1 cellular context compared by ENCODE assay signal in the genomic region with DNA sequence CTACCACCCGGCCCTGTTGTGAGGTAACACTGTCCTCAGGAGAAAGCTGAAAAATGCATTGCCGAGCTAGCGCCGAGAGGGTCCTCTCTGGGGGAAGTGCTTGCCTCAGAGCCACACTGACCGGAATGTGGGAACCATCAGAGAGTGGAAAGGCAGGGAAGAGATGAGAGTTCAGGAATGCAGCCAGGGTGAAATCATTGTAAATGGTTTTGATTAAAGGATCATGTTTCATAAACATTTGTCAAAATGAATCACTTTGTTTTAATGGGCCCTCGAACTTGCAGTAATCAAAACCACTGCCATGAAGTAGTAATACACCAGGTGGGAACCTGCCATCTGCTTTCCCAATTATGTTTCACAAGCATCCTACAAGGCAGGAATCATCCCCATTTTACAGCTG.
TF ChIP-seq lines count a peak whose summit lies in the region.

No MANE protein-coding gene starts in this region.

TF ChIP-seq in WTC11, 78 proteins besides CTCF, POLR2A, EP300 and RAD21 (continued from another document):
- no peak for TF ChIP-seq ZNF532 (CRISPR knock-in tag; IDR thresholded peaks at IDR 0.05; ENCODE audit: borderline replicate concordance)
